In genomic region chr3:72844436-72844999, GRCh38 we compare ENCODE assay signal across 15 cellular contexts. TPM values are rescaled to one million over a fixed set of nuclear protein-coding genes. Genes with fewer than 3 reads are reported as not detected.
A peak's percentile ranks its signal among the peaks of the same experiment; 100 is the strongest.
DNase-seq lines count a peak whose midpoint lies in the region; ATAC-seq and TF ChIP-seq lines count a peak whose summit lies in the region.
"Had no signal": no experiment of that assay in that cellular context is flagged by ENCODE, and none has a peak within 500 bp of the region (broad histone marks: within the 10 kb centered on the region; RNA-seq: fewer than 3 reads in every experiment).

No MANE protein-coding gene starts in this region.

- no peak for DNase-seq in activated naive CD4-positive, alpha-beta T cell treated with anti-CD3 and anti-CD28 coated beads, Interleukin-2, amount 10 ng/mL, durations not matched to agents 7 days and 5 days
- no peak for DNase-seq in activated T-helper 2 cell treated with anti-CD3 and anti-CD28 coated beads, Interferon-gamma antibody, Interleukin-2, Interleukin-4, amounts not matched to agents 10 μg/mL and 5 μg/mL and 100 μg/mL, durations not matched to agents 14 hours and 24 hours and 36 hours (ENCODE audit: low spot score)
- DNase-seq in stimulated activated naive CD8-positive, alpha-beta T cell treated with anti-CD3 and anti-CD28 coated beads, Interleukin-15, Interleukin-2, amounts not matched to agents 100 U/mL and 50 U/mL, for 24 hours, result no peak
- no peak for DNase-seq in OCI-M2 (lab: John Stamatoyannopoulos, UW; ENCODE audit: unreplicated experiment)
- DNase-seq in mucosa of gallbladder (ENCODE audit: low spot score), result no peak
- DNase-seq in GOT3 (lab: John Stamatoyannopoulos, UW), result no peak
- DNase-seq: DMS79 treated with DMSO at 0.1 percent for 48 hours; effector CD8-positive, alpha-beta T cell; NCI-H226; right cardiac atrium; RPMI8226 had no signal

- H3K4me3 Mint-ChIP-seq in activated naive CD4-positive, alpha-beta T cell treated with anti-CD3 and anti-CD28 coated beads, Interleukin-2, amount 50 U/mL, for 24 hours, result peak overlapping the region; percentile 68
- H3K4me3 Mint-ChIP-seq in activated naive CD4-positive, alpha-beta T cell treated with anti-CD3 and anti-CD28 coated beads, Interleukin-2, amount 10 ng/mL, durations not matched to agents 7 days and 5 days, result no peak overlapping the region
- H3K4me3 Mint-ChIP-seq in activated T-helper 2 cell treated with anti-CD3 and anti-CD28 coated beads, Interferon-gamma antibody, Interleukin-2, Interleukin-4, amounts not matched to agents 10 μg/mL and 5 μg/mL and 100 μg/mL, durations not matched to agents 14 hours and 24 hours and 36 hours (ENCODE audit: low read depth), result no peak overlapping the region
- H3K4me3 Mint-ChIP-seq: B cell, nephron had no signal

- H3K36me3 Mint-ChIP-seq in activated naive CD4-positive, alpha-beta T cell treated with anti-CD3 and anti-CD28 coated beads, Interleukin-2, amount 50 U/mL, for 24 hours, result peaks cover 18% of the 10 kb centered on the region
- peaks cover 16% of the 10 kb centered on the region for H3K36me3 Mint-ChIP-seq in activated naive CD4-positive, alpha-beta T cell treated with anti-CD3 and anti-CD28 coated beads, Interleukin-2, amount 10 ng/mL, durations not matched to agents 7 days and 5 days
- H3K36me3 Mint-ChIP-seq in activated T-helper 2 cell treated with anti-CD3 and anti-CD28 coated beads, Interferon-gamma antibody, Interleukin-2, Interleukin-4, amounts not matched to agents 10 μg/mL and 5 μg/mL and 100 μg/mL, durations not matched to agents 14 hours and 24 hours and 36 hours (ENCODE audit: low read depth), result peaks cover 43% of the 10 kb centered on the region

- TF ChIP-seq CTCF in HEK293 (tag by site-specific recombination; IDR thresholded peaks at IDR 0.05), result no peak

- H3K4me3 ChIP-seq in HEK293 (ENCODE audit: low read depth, low read length), result no peak overlapping the region

- H3K9me3 Mint-ChIP-seq in activated naive CD4-positive, alpha-beta T cell treated with anti-CD3 and anti-CD28 coated beads, Interleukin-2, amount 50 U/mL, for 24 hours, result no peaks in the 10 kb centered on the region
- no peaks in the 10 kb centered on the region for H3K9me3 Mint-ChIP-seq in activated naive CD4-positive, alpha-beta T cell treated with anti-CD3 and anti-CD28 coated beads, Interleukin-2, amount 10 ng/mL, durations not matched to agents 7 days and 5 days
- no peaks in the 10 kb centered on the region for H3K9me3 Mint-ChIP-seq in activated T-helper 2 cell treated with anti-CD3 and anti-CD28 coated beads, Interferon-gamma antibody, Interleukin-2, Interleukin-4, amounts not matched to agents 10 μg/mL and 5 μg/mL and 100 μg/mL, durations not matched to agents 14 hours and 24 hours and 36 hours
- H3K9me3 Mint-ChIP-seq: nephron had no signal

- no peaks in the 10 kb centered on the region for H3K9me3 ChIP-seq in HEK293 (ENCODE audit: control insufficient read depth, insufficient read depth, low read depth, low read length)

- peaks cover 54% of the 10 kb centered on the region for H3K4me1 Mint-ChIP-seq in activated naive CD4-positive, alpha-beta T cell treated with anti-CD3 and anti-CD28 coated beads, Interleukin-2, amount 50 U/mL, for 24 hours
- H3K4me1 Mint-ChIP-seq in activated naive CD4-positive, alpha-beta T cell treated with anti-CD3 and anti-CD28 coated beads, Interleukin-2, amount 10 ng/mL, durations not matched to agents 7 days and 5 days, result peaks cover 47% of the 10 kb centered on the region
- H3K4me1 Mint-ChIP-seq in activated T-helper 2 cell treated with anti-CD3 and anti-CD28 coated beads, Interferon-gamma antibody, Interleukin-2, Interleukin-4, amounts not matched to agents 10 μg/mL and 5 μg/mL and 100 μg/mL, durations not matched to agents 14 hours and 24 hours and 36 hours (ENCODE audit: low read depth), result peaks cover 48% of the 10 kb centered on the region

- POLR2A ChIA-PET in HEK293 (lab: Yijun Ruan, JAX), result no interaction called here

- no peaks in the 10 kb centered on the region for H3K27me3 Mint-ChIP-seq in activated naive CD4-positive, alpha-beta T cell treated with anti-CD3 and anti-CD28 coated beads, Interleukin-2, amount 50 U/mL, for 24 hours
- H3K27me3 Mint-ChIP-seq in activated naive CD4-positive, alpha-beta T cell treated with anti-CD3 and anti-CD28 coated beads, Interleukin-2, amount 10 ng/mL, durations not matched to agents 7 days and 5 days, result peaks cover 5% of the 10 kb centered on the region
- no peaks in the 10 kb centered on the region for H3K27me3 Mint-ChIP-seq in activated T-helper 2 cell treated with anti-CD3 and anti-CD28 coated beads, Interferon-gamma antibody, Interleukin-2, Interleukin-4, amounts not matched to agents 10 μg/mL and 5 μg/mL and 100 μg/mL, durations not matched to agents 14 hours and 24 hours and 36 hours (ENCODE audit: low read depth)
- H3K27me3 Mint-ChIP-seq: B cell had no signal

- peak; percentile 35 for ATAC-seq in stimulated activated naive CD8-positive, alpha-beta T cell treated with anti-CD3 and anti-CD28 coated beads, Interleukin-15, Interleukin-2, amounts not matched to agents 100 U/mL and 50 U/mL, for 24 hours
- ATAC-seq: right cardiac atrium had no signal

- H3K27ac Mint-ChIP-seq in activated naive CD4-positive, alpha-beta T cell treated with anti-CD3 and anti-CD28 coated beads, Interleukin-2, amount 50 U/mL, for 24 hours, result peak overlapping the region; percentile 91
- no peak overlapping the region for H3K27ac Mint-ChIP-seq in activated naive CD4-positive, alpha-beta T cell treated with anti-CD3 and anti-CD28 coated beads, Interleukin-2, amount 10 ng/mL, durations not matched to agents 7 days and 5 days
- peak overlapping the region; percentile 43 for H3K27ac Mint-ChIP-seq in activated T-helper 2 cell treated with anti-CD3 and anti-CD28 coated beads, Interferon-gamma antibody, Interleukin-2, Interleukin-4, amounts not matched to agents 10 μg/mL and 5 μg/mL and 100 μg/mL, durations not matched to agents 14 hours and 24 hours and 36 hours
- H3K27ac Mint-ChIP-seq: B cell had no signal

- intact Hi-C loops in activated T-helper 2 cell treated with anti-CD3 and anti-CD28 coated beads, Interferon-gamma antibody, Interleukin-2, Interleukin-4, amounts not matched to agents 10 μg/mL and 5 μg/mL and 100 μg/mL, durations not matched to agents 14 hours and 24 hours and 36 hours (cut with micrococcal nuclease), result loop anchor here (1.0 kb wide), 2 partner anchors 210 to 969 kb away; no protein-coding TSS in a partner anchor

- peaks cover 6 to 24% of the 10 kb centered on the region in 2 experiments; a peak in 2 of 3 replicates for H3K36me3 ChIP-seq in HEK293 (ENCODE audit: control insufficient read depth in 2 of 2, insufficient read depth in 1 of 2, low read length in 2 of 2)

- CTCF ChIA-PET in activated naive CD4-positive, alpha-beta T cell treated with anti-CD3 and anti-CD28 coated beads, Interleukin-2, amount 10 ng/mL, durations not matched to agents 7 days and 5 days (lab: Charles Lee), result interaction anchor here (1.8 kb wide), 1 partner anchor 179 kb away, joined by 5 read pairs; no protein-coding TSS in a partner anchor
- CTCF ChIA-PET in HEK293 (lab: Yijun Ruan, JAX), result no interaction called here

- H3K4me1 ChIP-seq in HEK293 (ENCODE audit: control insufficient read depth, insufficient read depth, low read length), result no peaks in the 10 kb centered on the region

- H3K27ac ChIP-seq in HEK293 (ENCODE audit: extremely low read depth, low read depth, low read length), result no peak overlapping the region

TF ChIP-seq in HEK293, 187 proteins besides CTCF, POLR2A, EP300 and RAD21:
- TF ChIP-seq TCF7L2 (IDR thresholded peaks at IDR 0.05; ENCODE audit: borderline replicate concordance, low read depth, low read length), result no peak
- TF ChIP-seq PRDM6 (tag by site-specific recombination; IDR thresholded peaks at IDR 0.05), result peak; percentile 58; the same call in 1 of the 2 replicates
TF ChIP-seq in HEK293: peak in this region for 1.

RNA-seq across cellular contexts. Expression of gene SHQ1, which starts 3.7 kb away (rescaled TPM):
- total RNA-seq in activated T-helper 2 cell treated with anti-CD3 and anti-CD28 coated beads, Interferon-gamma antibody, Interleukin-2, Interleukin-4, amounts not matched to agents 10 μg/mL and 5 μg/mL and 100 μg/mL, durations not matched to agents 14 hours and 24 hours and 36 hours, result 29.0 and 31.2 TPM in 2 replicates
- total RNA-seq in mucosa of gallbladder, result 18.8 TPM

RNA-seq across cellular contexts. Expression of gene GXYLT2, which starts 43.3 kb away (rescaled TPM):
- 0.05 TPM in 1 of 2 replicates, not detected in the other for total RNA-seq in activated T-helper 2 cell treated with anti-CD3 and anti-CD28 coated beads, Interferon-gamma antibody, Interleukin-2, Interleukin-4, amounts not matched to agents 10 μg/mL and 5 μg/mL and 100 μg/mL, durations not matched to agents 14 hours and 24 hours and 36 hours
- total RNA-seq in mucosa of gallbladder, result 12.1 TPM
- total RNA-seq: B cell had no signal

Comparison
In these comparisons a context has a peak if more than half of its experiments do, and no peak if none do; other contexts are left out.
1. RNA of gene GXYLT2, which starts 43.3 kb away (total RNA-seq): 12.1 TPM in mucosa of gallbladder (single experiment); 0.05 TPM in activated T-helper 2 cell treated with anti-CD3 and anti-CD28 coated beads, Interferon-gamma antibody, Interleukin-2, Interleukin-4, amounts not matched to agents 10 μg/mL and 5 μg/mL and 100 μg/mL, durations not matched to agents 14 hours and 24 hours and 36 hours; every median in the first group is over 10 times any median in the second.